In genomic region chr13:112345826-112346172, GRCh38 we compare ENCODE assay signal across 25 cellular contexts. TPM values are rescaled to one million over a fixed set of nuclear protein-coding genes. Genes with fewer than 3 reads are reported as not detected.
DNase-seq lines count a peak whose midpoint lies in the region; FAIRE-seq and TF ChIP-seq lines count a peak whose summit lies in the region.
"Had no signal": no experiment of that assay in that cellular context is flagged by ENCODE, and none has a peak within 500 bp of the region (broad histone marks: within the 10 kb centered on the region; RNA-seq: fewer than 3 reads in every experiment).

No MANE protein-coding gene starts in this region.

- H2AFZ ChIP-seq in neuronal stem cell (ENCODE audit: low read length), result peak overlapping the region; percentile 59

- H3K14ac ChIP-seq in neuronal stem cell (ENCODE audit: low read length), result no peak overlapping the region

- H3K4me3 ChIP-seq in HEK293 (ENCODE audit: low read depth, low read length), result no peak overlapping the region
- no peak overlapping the region for H3K4me3 ChIP-seq in kidney (ENCODE audit: low read length in 2 of 2)
- peak overlapping the region in 1 of 2 donors; percentile 23 for H3K4me3 ChIP-seq in neuronal stem cell (ENCODE audit: low read length in 2 of 2)
- H3K4me3 ChIP-seq in testis, result no peak overlapping the region
- H3K4me3 ChIP-seq: A549, SJSA1 had no signal

- no peak overlapping the region for H2BK15ac ChIP-seq in neuronal stem cell (ENCODE audit: low read length)

- H3K9ac ChIP-seq in kidney (ENCODE audit: low read length in 2 of 2), result no peak overlapping the region
- no peak overlapping the region for H3K9ac ChIP-seq in neuronal stem cell (ENCODE audit: low read depth, low read length, poor library complexity)

- H3K4ac ChIP-seq in neuronal stem cell (ENCODE audit: low read length), result no peak overlapping the region

- H2BK5ac ChIP-seq in neuronal stem cell (ENCODE audit: low read length), result peak overlapping the region; percentile 2

- no peak overlapping the region for H3K23ac ChIP-seq in neuronal stem cell (ENCODE audit: low read depth, low read length, poor library complexity)

- TF ChIP-seq CTCF in HEK293 (tag by site-specific recombination; IDR thresholded peaks at IDR 0.05) (no peak), kidney (IDR thresholded peaks at IDR 0.05; ENCODE audit: borderline replicate concordance, extremely low read depth, insufficient read depth) (no peak), testis (IDR thresholded peaks at IDR 0.05) (no peak)

- WGBS in neuronal stem cell (ENCODE audit: extremely low coverage in 2 of 2, insufficient read length in 2 of 2, insufficient replicate concordance in 1 of 2), 2 donors, result no CpG with 5 or more reads among the region's 7 CpGs
- 53 to 55% methylated on average over 7 of the region's 7 CpGs for WGBS in testis, 2 donors

- no peak for TF ChIP-seq POLR2A in testis (IDR thresholded peaks at IDR 0.05)

- no peaks in the 10 kb centered on the region for H3K79me1 ChIP-seq in neuronal stem cell (ENCODE audit: low read depth, low read length)

- no peaks in the 10 kb centered on the region for H3K9me3 ChIP-seq in HEK293 (ENCODE audit: control insufficient read depth, insufficient read depth, low read depth, low read length)
- H3K9me3 ChIP-seq in kidney (ENCODE audit: control insufficient read depth in 1 of 2, low read length in 2 of 2), result no peaks in the 10 kb centered on the region
- H3K9me3 ChIP-seq in neuronal stem cell (replicated peaks in 1 of 2; ENCODE audit: control insufficient read depth in 2 of 2, insufficient read depth in 1 of 2, low read depth in 1 of 2, low read length in 2 of 2), result peaks cover 0 to 3% of the 10 kb centered on the region in 2 donors
- H3K9me3 ChIP-seq in testis, result no peaks in the 10 kb centered on the region
- H3K9me3 ChIP-seq: A549, Caco-2, SJSA1 had no signal

- no peak overlapping the region for H4K91ac ChIP-seq in neuronal stem cell (ENCODE audit: low read depth, low read length, poor library complexity)

- no peak overlapping the region for H2BK120ac ChIP-seq in neuronal stem cell (ENCODE audit: low read depth, low read length)

- peak overlapping the region; percentile 31; the same call in 1 of the 2 replicates for H3K27ac ChIP-seq in HEK293 (ENCODE audit: extremely low read depth, low read depth, low read length)
- H3K27ac ChIP-seq in kidney (ENCODE audit: low read depth in 2 of 2, low read length in 2 of 2), result no peak overlapping the region
- no peak overlapping the region for H3K27ac ChIP-seq in neuronal stem cell (replicated peaks; ENCODE audit: low read length)
- H3K27ac ChIP-seq in testis, result no peak overlapping the region
- H3K27ac ChIP-seq: A549, C4-2B, SJSA1 had no signal

- no peak overlapping the region for H3K4me2 ChIP-seq in neuronal stem cell (ENCODE audit: insufficient read depth, low read length, poor library complexity, severe bottlenecking)
- H3K4me2 ChIP-seq: A549 had no signal

- CTCF ChIA-PET in HEK293 (lab: Yijun Ruan, JAX), result interaction anchor here (0.6 to 1.1 kb wide), 2 partner anchors 8 to 283 kb away, joined by 4 to 5 read pairs; no protein-coding TSS in a partner anchor

- H2BK12ac ChIP-seq in neuronal stem cell (ENCODE audit: low read length), result no peak overlapping the region

- peak overlapping the region; percentile 83 for H4K8ac ChIP-seq in neuronal stem cell (ENCODE audit: low read depth, low read length)

- DNase-seq in kidney (peak; percentile 36), neuronal stem cell (ENCODE audit: low spot score) (no peak), HuH-7.5 (ENCODE audit: low spot score) (no peak), testis (no peak), urothelium cell line (ENCODE audit: low spot score) (no peak)
- no peak for DNase-seq in activated CD4-positive, alpha-beta T cell treated with anti-CD3 and anti-CD28 coated beads, Interleukin-2, amount 50 U/mL, for 4 hours
- DNase-seq: AML-193; CD8-positive, alpha-beta T cell; DND-41; HFFc6; IMR-90; KG1; NCI-H1048; NCI-H1694; NCI-H2029 treated with DMSO at 0.1 percent for 48 hours; Right ventricle myocardium superior had no signal

- intact Hi-C loops in kidney (cut with DNase I) (no loop called here), testis (cut with DNase I; ENCODE audit: low total_unique reads) (no loop called here)

- H3K4me1 ChIP-seq in HEK293 (ENCODE audit: control insufficient read depth, insufficient read depth, low read length) (peaks cover 14% of the 10 kb centered on the region), kidney (ENCODE audit: control insufficient read depth in 1 of 2, insufficient read depth in 1 of 2, low read depth in 1 of 2, low read length in 2 of 2) (no peaks in the 10 kb centered on the region), neuronal stem cell (ENCODE audit: control insufficient read depth in 2 of 2, insufficient read depth in 1 of 2, low read depth in 1 of 2, low read length in 2 of 2) (peaks cover 20 to 28% of the 10 kb centered on the region in 2 donors), testis (no peaks in the 10 kb centered on the region)
- H3K4me1 ChIP-seq: A549, Caco-2, SJSA1 had no signal

- H3K27me3 ChIP-seq in neuronal stem cell (ENCODE audit: control insufficient read depth in 3 of 3, insufficient read depth in 3 of 3, low read depth in 1 of 3, low read length in 3 of 3), result no peaks in the 10 kb centered on the region
- H3K27me3 ChIP-seq in testis, result no peaks in the 10 kb centered on the region

- H3K36me3 ChIP-seq in HEK293 (ENCODE audit: control insufficient read depth in 2 of 2, insufficient read depth in 1 of 2, low read length in 2 of 2) (no peaks in the 10 kb centered on the region), kidney (ENCODE audit: control insufficient read depth in 1 of 2, insufficient read depth in 2 of 2, low read length in 2 of 2) (no peaks in the 10 kb centered on the region), neuronal stem cell (replicated peaks in 1 of 2; ENCODE audit: control insufficient read depth in 2 of 2, insufficient read depth in 2 of 2, low read length in 2 of 2) (no peaks in the 10 kb centered on the region), testis (ENCODE audit: low read depth, missing control alignments) (no peaks in the 10 kb centered on the region)
- H3K36me3 ChIP-seq: SJSA1 had no signal

- FAIRE-seq in kidney (lab: Jason Lieb, UNC) (no peak), urothelium cell line (lab: Jason Lieb, UNC) (no peak)
- FAIRE-seq: A549, GM12892, GM18507, H54 had no signal

- POLR2A ChIA-PET in HEK293 (lab: Yijun Ruan, JAX), result no interaction called here

- peak overlapping the region; percentile 6 for H3K18ac ChIP-seq in neuronal stem cell (ENCODE audit: low read length)

- peak overlapping the region; percentile 87 for H2AK5ac ChIP-seq in neuronal stem cell (ENCODE audit: low read depth, low read length)

TF ChIP-seq in HEK293, 187 proteins besides CTCF, POLR2A, EP300 and RAD21:
- TF ChIP-seq ZBTB20 (tag by site-specific recombination; IDR thresholded peaks at IDR 0.05), result peak; percentile 74
- TF ChIP-seq ZNF510 (tag by site-specific recombination; IDR thresholded peaks at IDR 0.05; ENCODE audit: insufficient replicate concordance), result no peak

RNA-seq across cellular contexts. Expression of gene SPACA7, which starts 30.4 kb away (rescaled TPM):
- total RNA-seq in kidney (not detected), testis (10 to 100 TPM; 27.7 to 63.0 TPM)
- polyA plus RNA-seq in kidney (ENCODE audit: insufficient read depth, low read depth, low replicate concordance) (not detected), testis (ENCODE audit: insufficient read depth, low read depth, low replicate concordance) (97.6 TPM)
- not detected for polyA plus RNA-seq in neuronal stem cell (2013, experiment 1 of 2)
- polyA plus RNA-seq in neuronal stem cell (2013, experiment 2 of 2), result not detected
- total RNA-seq: Caco-2; CD8-positive, alpha-beta T cell; HFFc6; IMR-90; NCI-H460; Right ventricle myocardium superior; SJSA1 had no signal
- polyA plus RNA-seq: A549, IMR-90 had no signal

Comparison
In these comparisons a context has a peak if more than half of its experiments do, and no peak if none do; other contexts are left out.
1. RNA of gene SPACA7, which starts 30.4 kb away (total RNA-seq): 27.7 to 63.0 TPM in testis; not detected in kidney (single experiment); every median in the first group is over 10 times any median in the second.